ENCODE assay signal across 8 cellular contexts in genomic region chr16:83809092-83809491, GRCh38. TPM values are rescaled to one million over a fixed set of nuclear protein-coding genes. Genes with fewer than 3 reads are reported as not detected.
DNase-seq lines count a peak whose midpoint lies in the region; ATAC-seq and TF ChIP-seq lines count a peak whose summit lies in the region.

No MANE protein-coding gene starts in this region.

- peak overlapping the region; percentile 88 for H3K27ac Mint-ChIP-seq in activated naive CD4-positive, alpha-beta T cell treated with anti-CD3 and anti-CD28 coated beads, Interleukin-2, amount 50 U/mL, for 24 hours
- H3K27ac Mint-ChIP-seq in brain, result peak overlapping the region; percentile 88 to 96 (median 96)

- TF ChIP-seq EP300 in upper lobe of left lung (IDR thresholded peaks at IDR 0.05), result no peak

- H3K27me3 ChIP-seq in mesendoderm (ENCODE audit: insufficient read depth, low read length, poor library complexity) (no peaks in the 10 kb centered on the region), upper lobe of left lung (no peaks in the 10 kb centered on the region), foreskin keratinocyte (no peaks in the 10 kb centered on the region)

- H3K9me3 ChIP-seq in upper lobe of left lung, result no peaks in the 10 kb centered on the region

- H3K27ac ChIP-seq in mesendoderm (ENCODE audit: low read depth, low read length), result no peak overlapping the region
- peak overlapping the region in 1 of 4 donors; percentile 91 for H3K27ac ChIP-seq in upper lobe of left lung
- H3K27ac ChIP-seq in foreskin keratinocyte, result no peak overlapping the region

- WGBS in mesendoderm (ENCODE audit: extremely low coverage, insufficient coverage, low lambda C conversion rate), result no CpG with 5 or more reads among the region's 13 CpGs
- 81 to 86% methylated on average over 13 of the region's 13 CpGs for WGBS in upper lobe of left lung, 2 donors

- H2BK120ac ChIP-seq in mesendoderm (ENCODE audit: low read depth, low read length), result no peak overlapping the region

- no peak for DNase-seq in activated naive CD4-positive, alpha-beta T cell treated with anti-CD3 and anti-CD28 coated beads, Interleukin-2, amount 50 U/mL, for 16 hours
- DNase-seq in mesendoderm, result no peak
- DNase-seq in upper lobe of left lung, result no peak
- DNase-seq in foreskin keratinocyte, result no peak
- DNase-seq in LoVo (ENCODE audit: low spot score), result no peak
- DNase-seq in Ammon's horn (ENCODE audit: low spot score), result no peak

- H3K4ac ChIP-seq in mesendoderm (ENCODE audit: low read depth, low read length), result no peak overlapping the region

- H3K23ac ChIP-seq in mesendoderm (ENCODE audit: low read length), result peak overlapping the region; percentile 29

- no peak overlapping the region for H4K5ac ChIP-seq in mesendoderm (ENCODE audit: low read length)

- peak overlapping the region; percentile 88 for H3K9ac ChIP-seq in mesendoderm (ENCODE audit: low read length)

- no peak overlapping the region for H3K18ac ChIP-seq in mesendoderm (ENCODE audit: low read length)

- ATAC-seq in upper lobe of left lung (ENCODE audit: low FRiP score in 2 of 2) (no peak), foreskin keratinocyte (no peak)

- no peak for TF ChIP-seq CTCF in brain (conservative IDR thresholded peaks at IDR 0.05)
- no peak for TF ChIP-seq CTCF in upper lobe of left lung (IDR thresholded peaks at IDR 0.05)
- TF ChIP-seq CTCF in foreskin keratinocyte (conservative IDR thresholded peaks at IDR 0.05), result no peak

- TF ChIP-seq POLR2A in upper lobe of left lung (IDR thresholded peaks at IDR 0.05), result no peak

- H3K4me1 ChIP-seq in mesendoderm (ENCODE audit: control insufficient read depth, low read depth, low read length) (peaks cover 12% of the 10 kb centered on the region), upper lobe of left lung (peaks cover 17 to 43% (median 27%) of the 10 kb centered on the region in 4 donors), foreskin keratinocyte (peaks cover 4% of the 10 kb centered on the region)

- H3K79me1 ChIP-seq in mesendoderm (ENCODE audit: low read length), result peaks cover 10% of the 10 kb centered on the region

- peak overlapping the region; percentile 97 for H3K4me3 Mint-ChIP-seq in activated naive CD4-positive, alpha-beta T cell treated with anti-CD3 and anti-CD28 coated beads, Interleukin-2, amount 50 U/mL, for 24 hours
- H3K4me3 Mint-ChIP-seq in brain, result peak overlapping the region; percentile 96 to 99 (median 98)

- H3K4me2 ChIP-seq in mesendoderm (ENCODE audit: low read length), result peak overlapping the region; percentile 82

- peak overlapping the region; percentile 88 for H3K4me3 ChIP-seq in mesendoderm (ENCODE audit: low read length)
- H3K4me3 ChIP-seq in upper lobe of left lung, result peak overlapping the region in 3 of 4 donors; percentile 68 to 84 (median 83)

- H3K36me3 ChIP-seq in mesendoderm (ENCODE audit: control insufficient read depth, insufficient read depth, low read length), result no peaks in the 10 kb centered on the region
- H3K36me3 ChIP-seq in upper lobe of left lung, result peaks cover 2 to 27% (median 5%) of the 10 kb centered on the region in 4 donors

- no peaks in the 10 kb centered on the region for H3K27me3 Mint-ChIP-seq in activated naive CD4-positive, alpha-beta T cell treated with anti-CD3 and anti-CD28 coated beads, Interleukin-2, amount 50 U/mL, for 24 hours
- H3K27me3 Mint-ChIP-seq in brain, result peaks cover 14% of the 10 kb centered on the region

- H2AK5ac ChIP-seq in mesendoderm (ENCODE audit: low read length), result no peak overlapping the region

- peak overlapping the region; percentile 93 for H3K56ac ChIP-seq in mesendoderm (ENCODE audit: low read length)

- no peaks in the 10 kb centered on the region for H3K9me3 Mint-ChIP-seq in activated naive CD4-positive, alpha-beta T cell treated with anti-CD3 and anti-CD28 coated beads, Interleukin-2, amount 50 U/mL, for 24 hours
- peaks cover 0 to 5% (median 3%) of the 10 kb centered on the region in 5 experiments for H3K9me3 Mint-ChIP-seq in brain

- H3K36me3 Mint-ChIP-seq in activated naive CD4-positive, alpha-beta T cell treated with anti-CD3 and anti-CD28 coated beads, Interleukin-2, amount 50 U/mL, for 24 hours, result peaks cover 13% of the 10 kb centered on the region
- peaks cover 49% of the 10 kb centered on the region for H3K36me3 Mint-ChIP-seq in brain

- H2BK15ac ChIP-seq in mesendoderm (replicated peaks; ENCODE audit: low read depth), result no peak overlapping the region

- no peak overlapping the region for H2BK5ac ChIP-seq in mesendoderm (ENCODE audit: low read length)

- H3K79me2 ChIP-seq in mesendoderm (ENCODE audit: control insufficient read depth, insufficient read depth, low read length), result peaks cover 14% of the 10 kb centered on the region

- H4K8ac ChIP-seq in mesendoderm (ENCODE audit: low read depth, low read length), result no peak overlapping the region

- H3K4me1 Mint-ChIP-seq in activated naive CD4-positive, alpha-beta T cell treated with anti-CD3 and anti-CD28 coated beads, Interleukin-2, amount 50 U/mL, for 24 hours, result peaks cover 43% of the 10 kb centered on the region
- H3K4me1 Mint-ChIP-seq in brain, result peaks cover 51% of the 10 kb centered on the region

RNA-seq across cellular contexts. Expression of gene HSBP1, which starts 1.3 kb away (rescaled TPM):
- polyA plus RNA-seq in brain (ENCODE audit: insufficient read depth, low read depth, low replicate concordance) (208 TPM), foreskin keratinocyte (181 and 189 TPM in 2 replicates)
- 235 TPM for polyA plus RNA-seq in mesendoderm (2013, experiment 1 of 2)
- 227 TPM for polyA plus RNA-seq in mesendoderm (2013, experiment 2 of 2)
- total RNA-seq in upper lobe of left lung (100 to 1,000 TPM in 1 of 6 donors, 10 to 100 TPM in 5; 17.5 to 106 (median 39.4) TPM), foreskin keratinocyte (143 and 150 TPM in 2 replicates)
